ENCODE assay signal across 1 cellular context in genomic region chr5:32303755-32304120, GRCh38.
TF ChIP-seq lines count a peak whose summit lies in the region.

No MANE protein-coding gene starts in this region.

TF ChIP-seq in GM23338, 12 proteins besides CTCF, POLR2A, EP300 and RAD21 (continued from another document):
- TF ChIP-seq ZNF462 (CRISPR knock-in tag; IDR thresholded peaks at IDR 0.05), result no peak
- no peak for TF ChIP-seq ZNF114 (CRISPR knock-in tag; IDR thresholded peaks at IDR 0.05)
- no peak for TF ChIP-seq JUNB (IDR thresholded peaks at IDR 0.05; ENCODE audit: unreplicated experiment)
- TF ChIP-seq EZH2 (IDR thresholded peaks at IDR 0.05; ENCODE audit: low read depth, unreplicated experiment), result no peak
- no peak for TF ChIP-seq REST (IDR thresholded peaks at IDR 0.05; ENCODE audit: unreplicated experiment)
